1 cellular context compared by ENCODE assay signal in the genomic region with DNA sequence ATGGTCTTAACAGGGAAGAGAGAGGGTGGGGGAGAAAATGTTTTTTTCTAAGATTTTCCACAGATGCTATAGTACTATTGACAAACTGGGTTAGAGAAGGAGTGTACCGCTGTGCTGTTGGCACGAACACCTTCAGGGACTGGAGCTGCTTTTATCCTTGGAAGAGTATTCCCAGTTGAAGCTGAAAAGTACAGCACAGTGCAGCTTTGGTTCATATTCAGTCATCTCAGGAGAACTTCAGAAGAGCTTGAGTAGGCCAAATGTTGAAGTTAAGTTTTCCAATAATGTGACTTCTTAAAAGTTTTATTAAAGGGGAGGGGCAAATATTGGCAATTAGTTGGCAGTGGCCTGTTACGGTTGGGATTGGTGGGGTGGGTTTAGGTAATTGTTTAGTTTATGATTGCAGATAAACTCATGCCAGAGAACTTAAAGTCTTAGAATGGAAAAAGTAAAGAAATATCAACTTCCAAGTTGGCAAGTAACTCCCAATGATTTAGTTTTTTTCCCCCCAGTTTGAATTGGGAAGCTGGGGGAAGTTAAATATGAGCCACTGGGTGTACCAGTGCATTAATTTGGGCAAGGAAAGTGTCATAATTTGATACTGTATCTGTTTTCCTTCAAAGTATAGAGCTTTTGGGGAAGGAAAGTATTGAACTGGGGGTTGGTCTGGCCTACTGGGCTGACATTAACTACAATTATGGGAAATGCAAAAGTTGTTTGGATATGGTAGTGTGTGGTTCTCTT.
TF ChIP-seq lines count a peak whose summit lies in the region.

No MANE protein-coding gene starts in this region.

TF ChIP-seq in K562, 482 proteins besides CTCF, POLR2A, EP300 and RAD21 (continued from another document and continues in another):
- TF ChIP-seq, protein P1, sequence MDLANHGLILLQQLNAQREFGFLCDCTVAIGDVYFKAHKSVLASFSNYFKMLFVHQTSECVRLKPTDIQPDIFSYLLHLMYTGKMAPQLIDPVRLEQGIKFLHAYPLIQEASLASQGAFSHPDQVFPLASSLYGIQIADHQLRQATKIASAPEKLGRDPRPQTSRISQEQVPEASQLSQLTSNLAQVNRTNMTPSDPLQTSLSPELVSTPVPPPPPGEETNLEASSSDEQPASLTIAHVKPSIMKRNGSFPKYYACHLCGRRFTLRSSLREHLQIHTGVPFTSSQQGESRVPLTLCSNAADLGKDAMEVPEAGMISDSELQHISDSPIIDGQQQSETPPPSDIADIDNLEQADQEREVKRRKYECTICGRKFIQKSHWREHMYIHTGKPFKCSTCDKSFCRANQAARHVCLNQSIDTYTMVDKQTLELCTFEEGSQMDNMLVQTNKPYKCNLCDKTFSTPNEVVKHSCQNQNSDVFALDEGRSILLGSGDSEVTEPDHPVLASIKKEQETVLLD (IDR thresholded peaks at IDR 0.05) = no peak
- TF ChIP-seq, protein P2, sequence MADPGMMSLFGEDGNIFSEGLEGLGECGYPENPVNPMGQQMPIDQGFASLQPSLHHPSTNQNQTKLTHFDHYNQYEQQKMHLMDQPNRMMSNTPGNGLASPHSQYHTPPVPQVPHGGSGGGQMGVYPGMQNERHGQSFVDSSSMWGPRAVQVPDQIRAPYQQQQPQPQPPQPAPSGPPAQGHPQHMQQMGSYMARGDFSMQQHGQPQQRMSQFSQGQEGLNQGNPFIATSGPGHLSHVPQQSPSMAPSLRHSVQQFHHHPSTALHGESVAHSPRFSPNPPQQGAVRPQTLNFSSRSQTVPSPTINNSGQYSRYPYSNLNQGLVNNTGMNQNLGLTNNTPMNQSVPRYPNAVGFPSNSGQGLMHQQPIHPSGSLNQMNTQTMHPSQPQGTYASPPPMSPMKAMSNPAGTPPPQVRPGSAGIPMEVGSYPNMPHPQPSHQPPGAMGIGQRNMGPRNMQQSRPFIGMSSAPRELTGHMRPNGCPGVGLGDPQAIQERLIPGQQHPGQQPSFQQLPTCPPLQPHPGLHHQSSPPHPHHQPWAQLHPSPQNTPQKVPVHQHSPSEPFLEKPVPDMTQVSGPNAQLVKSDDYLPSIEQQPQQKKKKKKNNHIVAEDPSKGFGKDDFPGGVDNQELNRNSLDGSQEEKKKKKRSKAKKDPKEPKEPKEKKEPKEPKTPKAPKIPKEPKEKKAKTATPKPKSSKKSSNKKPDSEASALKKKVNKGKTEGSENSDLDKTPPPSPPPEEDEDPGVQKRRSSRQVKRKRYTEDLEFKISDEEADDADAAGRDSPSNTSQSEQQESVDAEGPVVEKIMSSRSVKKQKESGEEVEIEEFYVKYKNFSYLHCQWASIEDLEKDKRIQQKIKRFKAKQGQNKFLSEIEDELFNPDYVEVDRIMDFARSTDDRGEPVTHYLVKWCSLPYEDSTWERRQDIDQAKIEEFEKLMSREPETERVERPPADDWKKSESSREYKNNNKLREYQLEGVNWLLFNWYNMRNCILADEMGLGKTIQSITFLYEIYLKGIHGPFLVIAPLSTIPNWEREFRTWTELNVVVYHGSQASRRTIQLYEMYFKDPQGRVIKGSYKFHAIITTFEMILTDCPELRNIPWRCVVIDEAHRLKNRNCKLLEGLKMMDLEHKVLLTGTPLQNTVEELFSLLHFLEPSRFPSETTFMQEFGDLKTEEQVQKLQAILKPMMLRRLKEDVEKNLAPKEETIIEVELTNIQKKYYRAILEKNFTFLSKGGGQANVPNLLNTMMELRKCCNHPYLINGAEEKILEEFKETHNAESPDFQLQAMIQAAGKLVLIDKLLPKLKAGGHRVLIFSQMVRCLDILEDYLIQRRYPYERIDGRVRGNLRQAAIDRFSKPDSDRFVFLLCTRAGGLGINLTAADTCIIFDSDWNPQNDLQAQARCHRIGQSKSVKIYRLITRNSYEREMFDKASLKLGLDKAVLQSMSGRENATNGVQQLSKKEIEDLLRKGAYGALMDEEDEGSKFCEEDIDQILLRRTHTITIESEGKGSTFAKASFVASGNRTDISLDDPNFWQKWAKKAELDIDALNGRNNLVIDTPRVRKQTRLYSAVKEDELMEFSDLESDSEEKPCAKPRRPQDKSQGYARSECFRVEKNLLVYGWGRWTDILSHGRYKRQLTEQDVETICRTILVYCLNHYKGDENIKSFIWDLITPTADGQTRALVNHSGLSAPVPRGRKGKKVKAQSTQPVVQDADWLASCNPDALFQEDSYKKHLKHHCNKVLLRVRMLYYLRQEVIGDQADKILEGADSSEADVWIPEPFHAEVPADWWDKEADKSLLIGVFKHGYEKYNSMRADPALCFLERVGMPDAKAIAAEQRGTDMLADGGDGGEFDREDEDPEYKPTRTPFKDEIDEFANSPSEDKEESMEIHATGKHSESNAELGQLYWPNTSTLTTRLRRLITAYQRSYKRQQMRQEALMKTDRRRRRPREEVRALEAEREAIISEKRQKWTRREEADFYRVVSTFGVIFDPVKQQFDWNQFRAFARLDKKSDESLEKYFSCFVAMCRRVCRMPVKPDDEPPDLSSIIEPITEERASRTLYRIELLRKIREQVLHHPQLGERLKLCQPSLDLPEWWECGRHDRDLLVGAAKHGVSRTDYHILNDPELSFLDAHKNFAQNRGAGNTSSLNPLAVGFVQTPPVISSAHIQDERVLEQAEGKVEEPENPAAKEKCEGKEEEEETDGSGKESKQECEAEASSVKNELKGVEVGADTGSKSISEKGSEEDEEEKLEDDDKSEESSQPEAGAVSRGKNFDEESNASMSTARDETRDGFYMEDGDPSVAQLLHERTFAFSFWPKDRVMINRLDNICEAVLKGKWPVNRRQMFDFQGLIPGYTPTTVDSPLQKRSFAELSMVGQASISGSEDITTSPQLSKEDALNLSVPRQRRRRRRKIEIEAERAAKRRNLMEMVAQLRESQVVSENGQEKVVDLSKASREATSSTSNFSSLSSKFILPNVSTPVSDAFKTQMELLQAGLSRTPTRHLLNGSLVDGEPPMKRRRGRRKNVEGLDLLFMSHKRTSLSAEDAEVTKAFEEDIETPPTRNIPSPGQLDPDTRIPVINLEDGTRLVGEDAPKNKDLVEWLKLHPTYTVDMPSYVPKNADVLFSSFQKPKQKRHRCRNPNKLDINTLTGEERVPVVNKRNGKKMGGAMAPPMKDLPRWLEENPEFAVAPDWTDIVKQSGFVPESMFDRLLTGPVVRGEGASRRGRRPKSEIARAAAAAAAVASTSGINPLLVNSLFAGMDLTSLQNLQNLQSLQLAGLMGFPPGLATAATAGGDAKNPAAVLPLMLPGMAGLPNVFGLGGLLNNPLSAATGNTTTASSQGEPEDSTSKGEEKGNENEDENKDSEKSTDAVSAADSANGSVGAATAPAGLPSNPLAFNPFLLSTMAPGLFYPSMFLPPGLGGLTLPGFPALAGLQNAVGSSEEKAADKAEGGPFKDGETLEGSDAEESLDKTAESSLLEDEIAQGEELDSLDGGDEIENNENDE (IDR thresholded peaks at IDR 0.05; ENCODE audit: low read depth, low read length) = no peak
- TF ChIP-seq ZNF696 (CRISPR knock-in tag; conservative IDR thresholded peaks at IDR 0.05) (peak; percentile 68; the same call in 1 of the 2 replicates), SRSF9 (IDR thresholded peaks at IDR 0.05; ENCODE audit: borderline replicate concordance, low read depth, low read length) (no peak), ZNF347 (CRISPR knock-in tag; IDR thresholded peaks at IDR 0.05; ENCODE audit: low read depth) (no peak), ZNF707 (CRISPR knock-in tag; conservative IDR thresholded peaks at IDR 0.05) (no peak), ZNF174 (CRISPR knock-in tag; IDR thresholded peaks at IDR 0.05) (no peak), HDGF (IDR thresholded peaks at IDR 0.05) (no peak), KLF1 (tag; IDR thresholded peaks at IDR 0.05) (no peak), ADNP (tag; IDR thresholded peaks at IDR 0.05) (no peak), RFX7 (CRISPR knock-in tag; IDR thresholded peaks at IDR 0.05) (0 out of 2 replicates have a peak, but pooled peaks have one; percentile 76), SMAD2 (IDR thresholded peaks at IDR 0.05; ENCODE audit: low read depth, low read length) (no peak), HDAC3 (IDR thresholded peaks at IDR 0.05; ENCODE audit: borderline replicate concordance, partially characterized antibody) (peak; percentile 27), ZBTB7A (IDR thresholded peaks at IDR 0.05; ENCODE audit: borderline replicate concordance, control insufficient read depth, low read depth, low read length) (no peak), TCF7L2 (IDR thresholded peaks at IDR 0.05; ENCODE audit: low read depth, low read length) (no peak), TCF3 (CRISPR knock-in tag; IDR thresholded peaks at IDR 0.05) (no peak), LEF1 (IDR thresholded peaks at IDR 0.05) (no peak), ATF1 (CRISPR knock-in tag; IDR thresholded peaks at IDR 0.05) (no peak), ATF1 (tag; IDR thresholded peaks at IDR 0.05) (no peak), RBM22 (IDR thresholded peaks at IDR 0.05; ENCODE audit: low read depth, low read length, poor library complexity, severe bottlenecking) (peak; percentile 64), FUS (optimal IDR thresholded peaks at IDR 0.05; ENCODE audit: low read depth, low read length) (no peak), ZFPM2 (CRISPR knock-in tag; IDR thresholded peaks at IDR 0.05) (peak; percentile 22), HLTF (IDR thresholded peaks at IDR 0.05) (no peak)
- TF ChIP-seq, protein P3, sequence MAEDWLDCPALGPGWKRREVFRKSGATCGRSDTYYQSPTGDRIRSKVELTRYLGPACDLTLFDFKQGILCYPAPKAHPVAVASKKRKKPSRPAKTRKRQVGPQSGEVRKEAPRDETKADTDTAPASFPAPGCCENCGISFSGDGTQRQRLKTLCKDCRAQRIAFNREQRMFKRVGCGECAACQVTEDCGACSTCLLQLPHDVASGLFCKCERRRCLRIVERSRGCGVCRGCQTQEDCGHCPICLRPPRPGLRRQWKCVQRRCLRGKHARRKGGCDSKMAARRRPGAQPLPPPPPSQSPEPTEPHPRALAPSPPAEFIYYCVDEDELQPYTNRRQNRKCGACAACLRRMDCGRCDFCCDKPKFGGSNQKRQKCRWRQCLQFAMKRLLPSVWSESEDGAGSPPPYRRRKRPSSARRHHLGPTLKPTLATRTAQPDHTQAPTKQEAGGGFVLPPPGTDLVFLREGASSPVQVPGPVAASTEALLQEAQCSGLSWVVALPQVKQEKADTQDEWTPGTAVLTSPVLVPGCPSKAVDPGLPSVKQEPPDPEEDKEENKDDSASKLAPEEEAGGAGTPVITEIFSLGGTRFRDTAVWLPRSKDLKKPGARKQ (CRISPR knock-in tag; IDR thresholded peaks at IDR 0.05) = no peak
- TF ChIP-seq, protein P4, sequence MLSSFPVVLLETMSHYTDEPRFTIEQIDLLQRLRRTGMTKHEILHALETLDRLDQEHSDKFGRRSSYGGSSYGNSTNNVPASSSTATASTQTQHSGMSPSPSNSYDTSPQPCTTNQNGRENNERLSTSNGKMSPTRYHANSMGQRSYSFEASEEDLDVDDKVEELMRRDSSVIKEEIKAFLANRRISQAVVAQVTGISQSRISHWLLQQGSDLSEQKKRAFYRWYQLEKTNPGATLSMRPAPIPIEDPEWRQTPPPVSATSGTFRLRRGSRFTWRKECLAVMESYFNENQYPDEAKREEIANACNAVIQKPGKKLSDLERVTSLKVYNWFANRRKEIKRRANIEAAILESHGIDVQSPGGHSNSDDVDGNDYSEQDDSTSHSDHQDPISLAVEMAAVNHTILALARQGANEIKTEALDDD (IDR thresholded peaks at IDR 0.05) = no peak
- TF ChIP-seq, protein P5, sequence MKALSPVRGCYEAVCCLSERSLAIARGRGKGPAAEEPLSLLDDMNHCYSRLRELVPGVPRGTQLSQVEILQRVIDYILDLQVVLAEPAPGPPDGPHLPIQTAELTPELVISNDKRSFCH (CRISPR knock-in tag; IDR thresholded peaks at IDR 0.05) = no peak
- TF ChIP-seq, protein P5 (tag; IDR thresholded peaks at IDR 0.05) = no peak
- TF ChIP-seq, protein P6, sequence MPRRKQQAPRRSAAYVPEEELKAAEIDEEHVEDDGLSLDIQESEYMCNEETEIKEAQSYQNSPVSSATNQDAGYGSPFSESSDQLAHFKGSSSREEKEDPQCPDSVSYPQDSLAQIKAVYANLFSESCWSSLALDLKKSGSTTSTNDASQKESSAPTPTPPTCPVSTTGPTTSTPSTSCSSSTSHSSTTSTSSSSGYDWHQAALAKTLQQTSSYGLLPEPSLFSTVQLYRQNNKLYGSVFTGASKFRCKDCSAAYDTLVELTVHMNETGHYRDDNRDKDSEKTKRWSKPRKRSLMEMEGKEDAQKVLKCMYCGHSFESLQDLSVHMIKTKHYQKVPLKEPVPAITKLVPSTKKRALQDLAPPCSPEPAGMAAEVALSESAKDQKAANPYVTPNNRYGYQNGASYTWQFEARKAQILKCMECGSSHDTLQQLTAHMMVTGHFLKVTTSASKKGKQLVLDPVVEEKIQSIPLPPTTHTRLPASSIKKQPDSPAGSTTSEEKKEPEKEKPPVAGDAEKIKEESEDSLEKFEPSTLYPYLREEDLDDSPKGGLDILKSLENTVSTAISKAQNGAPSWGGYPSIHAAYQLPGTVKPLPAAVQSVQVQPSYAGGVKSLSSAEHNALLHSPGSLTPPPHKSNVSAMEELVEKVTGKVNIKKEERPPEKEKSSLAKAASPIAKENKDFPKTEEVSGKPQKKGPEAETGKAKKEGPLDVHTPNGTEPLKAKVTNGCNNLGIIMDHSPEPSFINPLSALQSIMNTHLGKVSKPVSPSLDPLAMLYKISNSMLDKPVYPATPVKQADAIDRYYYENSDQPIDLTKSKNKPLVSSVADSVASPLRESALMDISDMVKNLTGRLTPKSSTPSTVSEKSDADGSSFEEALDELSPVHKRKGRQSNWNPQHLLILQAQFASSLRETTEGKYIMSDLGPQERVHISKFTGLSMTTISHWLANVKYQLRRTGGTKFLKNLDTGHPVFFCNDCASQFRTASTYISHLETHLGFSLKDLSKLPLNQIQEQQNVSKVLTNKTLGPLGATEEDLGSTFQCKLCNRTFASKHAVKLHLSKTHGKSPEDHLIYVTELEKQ (CRISPR knock-in tag; IDR thresholded peaks at IDR 0.05) = no peak
- TF ChIP-seq, protein P7, sequence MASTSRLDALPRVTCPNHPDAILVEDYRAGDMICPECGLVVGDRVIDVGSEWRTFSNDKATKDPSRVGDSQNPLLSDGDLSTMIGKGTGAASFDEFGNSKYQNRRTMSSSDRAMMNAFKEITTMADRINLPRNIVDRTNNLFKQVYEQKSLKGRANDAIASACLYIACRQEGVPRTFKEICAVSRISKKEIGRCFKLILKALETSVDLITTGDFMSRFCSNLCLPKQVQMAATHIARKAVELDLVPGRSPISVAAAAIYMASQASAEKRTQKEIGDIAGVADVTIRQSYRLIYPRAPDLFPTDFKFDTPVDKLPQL (IDR thresholded peaks at IDR 0.05; ENCODE audit: extremely low read depth, insufficient read length) = no peak
- TF ChIP-seq, protein P8, sequence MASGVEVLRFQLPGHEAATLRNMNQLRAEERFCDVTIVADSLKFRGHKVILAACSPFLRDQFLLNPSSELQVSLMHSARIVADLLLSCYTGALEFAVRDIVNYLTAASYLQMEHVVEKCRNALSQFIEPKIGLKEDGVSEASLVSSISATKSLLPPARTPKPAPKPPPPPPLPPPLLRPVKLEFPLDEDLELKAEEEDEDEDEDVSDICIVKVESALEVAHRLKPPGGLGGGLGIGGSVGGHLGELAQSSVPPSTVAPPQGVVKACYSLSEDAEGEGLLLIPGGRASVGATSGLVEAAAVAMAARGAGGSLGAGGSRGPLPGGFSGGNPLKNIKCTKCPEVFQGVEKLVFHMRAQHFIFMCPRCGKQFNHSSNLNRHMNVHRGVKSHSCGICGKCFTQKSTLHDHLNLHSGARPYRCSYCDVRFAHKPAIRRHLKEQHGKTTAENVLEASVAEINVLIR (CRISPR knock-in tag; IDR thresholded peaks at IDR 0.05) = no peak
